In genomic region chr10:15167411-15168295, GRCh38 we compare ENCODE assay signal across 8 cellular contexts. TPM values are rescaled to one million over a fixed set of nuclear protein-coding genes. Genes with fewer than 3 reads are reported as not detected.
DNase-seq lines count a peak whose midpoint lies in the region; ATAC-seq, FAIRE-seq and TF ChIP-seq lines count a peak whose summit lies in the region.

No MANE protein-coding gene starts in this region.

- H3K4me1 Mint-ChIP-seq in osteocyte (ENCODE audit: unreplicated experiment) = peaks cover 37% of the 10 kb centered on the region

- no peaks in the 10 kb centered on the region for H3K27me3 Mint-ChIP-seq in osteocyte (ENCODE audit: unreplicated experiment)

- intact Hi-C loops in Right ventricle myocardium superior (cut with DNase I) = no loop called here

- no peaks in the 10 kb centered on the region for H3K9me3 Mint-ChIP-seq in activated naive CD4-positive, alpha-beta T cell treated with anti-CD3 and anti-CD28 coated beads, Interleukin-2, amount 50 U/mL, for 72 hours
- H3K9me3 Mint-ChIP-seq in osteocyte (ENCODE audit: unreplicated experiment) = no peaks in the 10 kb centered on the region

- peaks cover 6 to 11% of the 10 kb centered on the region in 2 donors for H3K36me3 Mint-ChIP-seq in activated naive CD4-positive, alpha-beta T cell treated with anti-CD3 and anti-CD28 coated beads, Interleukin-2, amount 50 U/mL, for 72 hours
- no peaks in the 10 kb centered on the region for H3K36me3 Mint-ChIP-seq in osteocyte (ENCODE audit: unreplicated experiment)

- DNase-seq in C1 segment of cervical spinal cord (lab: John Stamatoyannopoulos, UW) = peak in 12 of 14 donors; percentile 6 to 79 (median 54)
- peak; percentile 53 for DNase-seq in GM19238 (ENCODE audit: insufficient read length, low spot score)
- DNase-seq in RPMI8226 = peak; percentile 41
- DNase-seq in activated naive CD4-positive, alpha-beta T cell treated with anti-CD3 and anti-CD28 coated beads, Interleukin-2, amount 50 U/mL, for 72 hours (ENCODE audit: low spot score in 2 of 2) = peak; percentile 48 to 71
- peak; percentile 62 for DNase-seq in Right ventricle myocardium superior
- DNase-seq in osteocyte (ENCODE audit: extremely low spot score, unreplicated experiment) = peak; percentile 87
- DNase-seq in urothelium cell line (ENCODE audit: low spot score) = peak; percentile 70

- ATAC-seq in HG03196 (IDR thresholded peaks at IDR 0.05; ENCODE audit: unreplicated experiment) (peak; percentile 41), Right ventricle myocardium superior (ENCODE audit: poor library complexity) (peak; percentile 31)
- peak; percentile 63 to 66 for ATAC-seq in activated naive CD4-positive, alpha-beta T cell treated with anti-CD3 and anti-CD28 coated beads, Interleukin-2, amount 50 U/mL, for 72 hours

- FAIRE-seq in urothelium cell line (lab: Jason Lieb, UNC) = no peak

- peak; percentile 56 for TF ChIP-seq CTCF in osteocyte (IDR thresholded peaks at IDR 0.05)

- peak overlapping the region; percentile 86 for H3K4me3 Mint-ChIP-seq in osteocyte (ENCODE audit: unreplicated experiment)

- peak overlapping the region; percentile 93 to 98 for H3K27ac Mint-ChIP-seq in activated naive CD4-positive, alpha-beta T cell treated with anti-CD3 and anti-CD28 coated beads, Interleukin-2, amount 50 U/mL, for 72 hours
- H3K27ac Mint-ChIP-seq in osteocyte (ENCODE audit: unreplicated experiment) = peak overlapping the region; percentile 74

RNA-seq across cellular contexts. Expression of gene NMT2, which starts 0.8 kb away (rescaled TPM):
- total RNA-seq in activated naive CD4-positive, alpha-beta T cell treated with anti-CD3 and anti-CD28 coated beads, Interleukin-2, amount 50 U/mL, for 72 hours = 10 to 100 TPM; 21.2 to 30.7 TPM
- total RNA-seq in Right ventricle myocardium superior = 14.6 TPM
- total RNA-seq in osteocyte = 15.0 and 17.4 TPM in 2 replicates

Comparison
In these comparisons a context has a peak if more than half of its experiments do, and no peak if none do; other contexts are left out.
1. Peak in every context shown above with its lines: DNase-seq and ATAC-seq.